Comparison of ENCODE assay signal across 17 cellular contexts in genomic region chr17:68255151-68255550, GRCh38. TPM values are rescaled to one million over a fixed set of nuclear protein-coding genes. Genes with fewer than 3 reads are reported as not detected.
DNase-seq lines count a peak whose midpoint lies in the region; ATAC-seq and TF ChIP-seq lines count a peak whose summit lies in the region.
"Had no signal": no experiment of that assay in that cellular context is flagged by ENCODE, and none has a peak within 500 bp of the region (broad histone marks: within the 10 kb centered on the region; RNA-seq: fewer than 3 reads in every experiment).

No MANE protein-coding gene starts in this region.

- peaks cover 80% of the 10 kb centered on the region for H3K4me1 ChIP-seq in CD8-positive, alpha-beta memory T cell (ENCODE audit: insufficient read depth, low read length)
- peaks cover 71 to 88% of the 10 kb centered on the region in 2 donors for H3K4me1 ChIP-seq in naive thymus-derived CD4-positive, alpha-beta T cell (ENCODE audit: control insufficient read depth in 2 of 2, insufficient read depth in 2 of 2, low read length in 2 of 2)
- H3K4me1 ChIP-seq in ovary (ENCODE audit: insufficient read depth): no peaks in the 10 kb centered on the region
- H3K4me1 ChIP-seq: parathyroid adenoma had no signal

- TF ChIP-seq CTCF in ovary (IDR thresholded peaks at IDR 0.05): no peak

- peaks cover 73 to 93% (median 79%) of the 10 kb centered on the region in 3 donors for H3K4me1 Mint-ChIP-seq in CD8-positive, alpha-beta memory T cell
- peaks cover 50% of the 10 kb centered on the region for H3K4me1 Mint-ChIP-seq in activated T-helper 17 cell treated with anti-CD3 and anti-CD28 coated beads, Interleukin-2, amount 50 U/mL, for 72 hours
- H3K4me1 Mint-ChIP-seq in naive thymus-derived CD4-positive, alpha-beta T cell: peaks cover 38 to 84% (median 70%) of the 10 kb centered on the region in 7 donors

- H3K9me3 Mint-ChIP-seq in CD8-positive, alpha-beta memory T cell: no peaks in the 10 kb centered on the region
- H3K9me3 Mint-ChIP-seq in activated T-helper 17 cell treated with anti-CD3 and anti-CD28 coated beads, Interleukin-2, amount 50 U/mL, for 72 hours: no peaks in the 10 kb centered on the region
- H3K9me3 Mint-ChIP-seq in naive thymus-derived CD4-positive, alpha-beta T cell: peaks cover 0 to 1% (median 0%) of the 10 kb centered on the region in 11 donors

- peak overlapping the region; percentile 27 for H3K27ac ChIP-seq in CD8-positive, alpha-beta memory T cell (ENCODE audit: low read depth, low read length)
- peak overlapping the region; percentile 92 for H3K27ac ChIP-seq in naive thymus-derived CD4-positive, alpha-beta T cell (ENCODE audit: low read depth, low read length)
- H3K27ac ChIP-seq in ovary: no peak overlapping the region
- H3K27ac ChIP-seq: 22Rv1, hepatocyte, parathyroid adenoma had no signal

- peaks cover 7% of the 10 kb centered on the region for H3K36me3 ChIP-seq in CD8-positive, alpha-beta memory T cell (ENCODE audit: insufficient read depth, low read length)
- H3K36me3 ChIP-seq in naive thymus-derived CD4-positive, alpha-beta T cell (ENCODE audit: control insufficient read depth in 2 of 3, insufficient read depth in 3 of 3, low read length in 3 of 3): peaks cover 3 to 13% (median 6%) of the 10 kb centered on the region in 3 experiments
- H3K36me3 ChIP-seq in ovary: no peaks in the 10 kb centered on the region

- POLR2A ChIA-PET in CD8-positive, alpha-beta memory T cell (lab: Charles Lee): interaction anchor here (1.0 to 1.6 kb wide), 2 partner anchors 49 to 182 kb away, joined by 3 to 4 read pairs; no protein-coding TSS in a partner anchor
- POLR2A ChIA-PET in naive thymus-derived CD4-positive, alpha-beta T cell (lab: Charles Lee): interaction anchor here (0.6 to 3.2 kb wide), 6 partner anchors 8 to 92 kb away, joined by 3 to 13 read pairs (median 3); partner anchors contain the start of genes AMZ2, ARSG and SLC16A6

- ATAC-seq in activated T-helper 17 cell treated with anti-CD3 and anti-CD28 coated beads, Interleukin-2, amount 50 U/mL, for 72 hours (replicated peaks): no peak
- no peak for ATAC-seq in naive thymus-derived CD4-positive, alpha-beta T cell
- ATAC-seq: mucosa of descending colon had no signal

- H3K36me3 Mint-ChIP-seq in CD8-positive, alpha-beta memory T cell: peaks cover 4 to 41% (median 10%) of the 10 kb centered on the region in 3 donors
- peaks cover 80% of the 10 kb centered on the region for H3K36me3 Mint-ChIP-seq in activated T-helper 17 cell treated with anti-CD3 and anti-CD28 coated beads, Interleukin-2, amount 50 U/mL, for 72 hours (ENCODE audit: low read depth)
- H3K36me3 Mint-ChIP-seq in naive thymus-derived CD4-positive, alpha-beta T cell: peaks cover 0 to 43% (median 5%) of the 10 kb centered on the region in 5 donors

- no peaks in the 10 kb centered on the region for H3K27me3 Mint-ChIP-seq in CD8-positive, alpha-beta memory T cell
- H3K27me3 Mint-ChIP-seq in activated T-helper 17 cell treated with anti-CD3 and anti-CD28 coated beads, Interleukin-2, amount 50 U/mL, for 72 hours: no peaks in the 10 kb centered on the region
- no peaks in the 10 kb centered on the region for H3K27me3 Mint-ChIP-seq in naive thymus-derived CD4-positive, alpha-beta T cell

- peak overlapping the region; percentile 38 for H3K4me3 ChIP-seq in CD8-positive, alpha-beta memory T cell (ENCODE audit: low read length)
- peak overlapping the region; percentile 7 for H3K4me3 ChIP-seq in naive thymus-derived CD4-positive, alpha-beta T cell (ENCODE audit: low read length)
- no peak overlapping the region for H3K4me3 ChIP-seq in ovary
- H3K4me3 ChIP-seq: hepatocyte, mucosa of descending colon had no signal

- peak; percentile 30 for DNase-seq in NOMO-1 treated with dmso at 0.1 percent for 144 hours (lab: John Stamatoyannopoulos, UW; ENCODE audit: unreplicated experiment)
- no peak for DNase-seq in NOMO-1 treated with DMSO at 0.1 percent for 48 hours (lab: John Stamatoyannopoulos, UW; ENCODE audit: unreplicated experiment)
- DNase-seq in CD8-positive, alpha-beta memory T cell: no peak
- no peak for DNase-seq in naive thymus-derived CD4-positive, alpha-beta T cell
- no peak for DNase-seq in ovary
- DNase-seq in HPDE6-E6E7 (ENCODE audit: extremely low spot score): no peak
- no peak for DNase-seq in NCI-H2029 treated with DMSO at 0.1 percent for 48 hours (lab: John Stamatoyannopoulos, UW)
- DNase-seq: activated CD8-positive, alpha-beta memory T cell treated with anti-CD3 and anti-CD28 coated beads, Interleukin-2, amount 50 U/mL, for 4 hours; amniotic stem cell; kidney glomerular epithelial cell; mucosa of descending colon; NCI-H1092 treated with DMSO at 0.1 percent for 48 hours; NCI-H774 had no signal

- TF ChIP-seq POLR2A in ovary (IDR thresholded peaks at IDR 0.05): no peak

- no peaks in the 10 kb centered on the region for H3K9me3 ChIP-seq in CD8-positive, alpha-beta memory T cell (ENCODE audit: low read length)
- H3K9me3 ChIP-seq in naive thymus-derived CD4-positive, alpha-beta T cell (ENCODE audit: control insufficient read depth in 2 of 3, low read length in 3 of 3): no peaks in the 10 kb centered on the region
- no peaks in the 10 kb centered on the region for H3K9me3 ChIP-seq in ovary
- H3K9me3 ChIP-seq: mucosa of descending colon had no signal

- peak overlapping the region; percentile 85 to 99 (median 98) for H3K27ac Mint-ChIP-seq in CD8-positive, alpha-beta memory T cell
- peak overlapping the region; percentile 49 for H3K27ac Mint-ChIP-seq in activated T-helper 17 cell treated with anti-CD3 and anti-CD28 coated beads, Interleukin-2, amount 50 U/mL, for 72 hours
- peak overlapping the region; percentile 77 to 97 (median 93) for H3K27ac Mint-ChIP-seq in naive thymus-derived CD4-positive, alpha-beta T cell

- TF ChIP-seq EP300 in ovary (IDR thresholded peaks at IDR 0.05): no peak

- peak overlapping the region; percentile 60 to 82 (median 70) for H3K4me3 Mint-ChIP-seq in CD8-positive, alpha-beta memory T cell
- H3K4me3 Mint-ChIP-seq in activated T-helper 17 cell treated with anti-CD3 and anti-CD28 coated beads, Interleukin-2, amount 50 U/mL, for 72 hours: peak overlapping the region; percentile 53
- H3K4me3 Mint-ChIP-seq in naive thymus-derived CD4-positive, alpha-beta T cell: peak overlapping the region in 8 of 10 donors; percentile 11 to 70 (median 61)

- no peaks in the 10 kb centered on the region for H3K27me3 ChIP-seq in CD8-positive, alpha-beta memory T cell (ENCODE audit: insufficient read depth, low read length, poor library complexity, severe bottlenecking)
- no peaks in the 10 kb centered on the region for H3K27me3 ChIP-seq in naive thymus-derived CD4-positive, alpha-beta T cell (ENCODE audit: control insufficient read depth in 2 of 2, insufficient read depth in 2 of 2, low read length in 2 of 2)
- no peaks in the 10 kb centered on the region for H3K27me3 ChIP-seq in ovary
- H3K27me3 ChIP-seq: hepatocyte had no signal

- 82 to 87% (median 86%) methylated on average over 4 of the region's 4 CpGs for WGBS in ovary, 3 donors

- CTCF ChIA-PET in CD8-positive, alpha-beta memory T cell (lab: Charles Lee): interaction anchor here (1.1 to 1.6 kb wide), 4 partner anchors 49 to 182 kb away, joined by 3 to 4 read pairs (median 3); no protein-coding TSS in a partner anchor
- CTCF ChIA-PET in naive thymus-derived CD4-positive, alpha-beta T cell (lab: Charles Lee): interaction anchor here (0.6 to 2.0 kb wide), 4 partner anchors 32 to 82 kb away, joined by 3 to 6 read pairs (median 4); no protein-coding TSS in a partner anchor

- intact Hi-C loops in naive thymus-derived CD4-positive, alpha-beta T cell (cut with micrococcal nuclease): no loop called here
- intact Hi-C loops in ovary (cut with DNase I): no loop called here

RNA-seq across cellular contexts. Expression of gene AMZ2, which starts 7.3 kb away (rescaled TPM):
- 100 to 1,000 TPM; 113 to 118 TPM for total RNA-seq in CD8-positive, alpha-beta memory T cell
- 141 TPM for polyA plus RNA-seq in CD8-positive, alpha-beta memory T cell
- total RNA-seq in activated T-helper 17 cell treated with anti-CD3 and anti-CD28 coated beads, Interleukin-2, amount 50 U/mL, for 72 hours: 100 to 1,000 TPM; 100 to 112 TPM
- 10 to 100 TPM; 47.6 to 85.5 (median 73.8) TPM for total RNA-seq in naive thymus-derived CD4-positive, alpha-beta T cell
- polyA plus RNA-seq in naive thymus-derived CD4-positive, alpha-beta T cell: 100 to 1,000 TPM in 1 of 2 donors, 10 to 100 TPM in 1; 98.4 to 103 TPM
- total RNA-seq in ovary: 10 to 100 TPM; 30.4 to 69.6 (median 61.6) TPM
- 100 to 1,000 TPM in 1 of 2 donors, 10 to 100 TPM in 1; 58.8 to 131 TPM for polyA plus RNA-seq in ovary

RNA-seq across cellular contexts. Expression of gene SLC16A6, which starts 35.8 kb away (rescaled TPM):
- 1 to 10 TPM; 8.4 to 9.4 TPM for total RNA-seq in CD8-positive, alpha-beta memory T cell
- polyA plus RNA-seq in CD8-positive, alpha-beta memory T cell: 1.3 TPM
- 1 to 10 TPM in 1 of 2 donors, under 1 TPM in 1; 0.64 to 5.5 TPM for total RNA-seq in activated T-helper 17 cell treated with anti-CD3 and anti-CD28 coated beads, Interleukin-2, amount 50 U/mL, for 72 hours
- total RNA-seq in naive thymus-derived CD4-positive, alpha-beta T cell: 10 to 100 TPM in 1 of 5 experiments, 1 to 10 TPM in 4; 4.0 to 12.5 (median 6.8) TPM
- 1 to 10 TPM in 1 of 2 donors, under 1 TPM in 1; 0.74 to 1.1 TPM for polyA plus RNA-seq in naive thymus-derived CD4-positive, alpha-beta T cell
- 10 to 100 TPM in 1 of 7 donors, 1 to 10 TPM in 3, under 1 TPM in 3; 0.46 to 11.3 (median 1.4) TPM for total RNA-seq in ovary
- 1 to 10 TPM in 1 of 2 donors, under 1 TPM in 1; 0.12 to 1.1 TPM for polyA plus RNA-seq in ovary
- total RNA-seq: hepatocyte had no signal

RNA-seq across cellular contexts. Expression of gene ARSG, which starts 36.1 kb away (rescaled TPM):
- total RNA-seq in CD8-positive, alpha-beta memory T cell: 1 to 10 TPM; 7.0 to 7.7 TPM
- 9.5 TPM for polyA plus RNA-seq in CD8-positive, alpha-beta memory T cell
- total RNA-seq in activated T-helper 17 cell treated with anti-CD3 and anti-CD28 coated beads, Interleukin-2, amount 50 U/mL, for 72 hours: 1 to 10 TPM; 4.8 to 6.3 TPM
- 10 to 100 TPM in 4 of 5 experiments, 1 to 10 TPM in 1; 7.3 to 20.0 (median 13.2) TPM for total RNA-seq in naive thymus-derived CD4-positive, alpha-beta T cell
- 1 to 10 TPM; 7.9 to 8.5 TPM for polyA plus RNA-seq in naive thymus-derived CD4-positive, alpha-beta T cell
- total RNA-seq in ovary: 10 to 100 TPM in 5 of 7 donors, 1 to 10 TPM in 2; 6.7 to 18.5 (median 11.1) TPM
- polyA plus RNA-seq in ovary: 10 to 100 TPM in 1 of 2 donors, 1 to 10 TPM in 1; 5.2 to 19.8 TPM

Comparison
In these comparisons a context has a peak if more than half of its experiments do, and no peak if none do; other contexts are left out.
1. H3K27ac ChIP-seq: peak in CD8-positive, alpha-beta memory T cell (single experiment) and naive thymus-derived CD4-positive, alpha-beta T cell (single experiment); none in ovary (0 of 2).
2. Peak in every context shown above with its lines, with median percentiles within 50 percentile points of each other: H3K27ac Mint-ChIP-seq and H3K4me3 Mint-ChIP-seq.